In the genomic region with DNA sequence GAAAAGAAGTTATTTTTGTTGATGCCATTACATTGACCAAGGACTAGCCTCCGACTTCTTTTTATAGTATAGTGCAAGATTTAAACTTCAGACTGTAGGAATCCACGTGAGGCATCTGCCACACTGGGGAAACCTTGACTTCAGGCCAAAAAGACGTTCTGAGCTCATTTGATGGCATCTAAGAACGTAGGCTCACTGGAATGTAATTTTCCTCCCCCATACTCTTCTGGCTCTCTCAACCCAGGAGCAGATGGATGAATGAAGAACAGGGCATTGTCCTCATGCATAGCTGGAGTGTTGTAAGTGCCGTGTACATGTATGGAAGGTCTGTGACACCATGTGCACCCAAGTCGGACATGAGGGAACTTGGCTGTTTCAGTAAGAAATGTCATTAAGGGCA, we compare ENCODE assay signal across 8 cellular contexts.
DNase-seq lines count a peak whose midpoint lies in the region; ATAC-seq and TF ChIP-seq lines count a peak whose summit lies in the region.
"Not testable (repeated sequence)": the region's sequence is repeated elsewhere in the genome, so short reads cannot be mapped to it uniquely, and the experiment has no call there.

No MANE protein-coding gene starts in this region.

- not testable (repeated sequence) for H3K14ac ChIP-seq in IMR-90 (replicated peaks; ENCODE audit: low read depth, low read length)

- not testable (repeated sequence) for H3K27me3 Mint-ChIP-seq in HFFc6 (ENCODE audit: insufficient read depth); chondrocyte (ENCODE audit: low read depth)

- TF ChIP-seq EP300 in SK-N-SH (IDR thresholded peaks at IDR 0.05; ENCODE audit: borderline replicate concordance in 1 of 2, low read depth in 1 of 2, low read length in 1 of 2), result 0 out of 4 replicates have a peak, but pooled peaks of 1 of the 2 experiments have one; percentile 15

- not testable (repeated sequence) for H2BK120ac ChIP-seq in IMR-90 (ENCODE audit: low read depth, low read length)

- TF ChIP-seq RAD21 in IMR-90 (IDR thresholded peaks at IDR 0.05; ENCODE audit: low read length); SK-N-SH (IDR thresholded peaks at IDR 0.05; ENCODE audit: low read length): not testable (repeated sequence)

- H3K36me3 ChIP-seq in GM23248 (ENCODE audit: low read depth); IMR-90 (ENCODE audit: control insufficient read depth, insufficient read depth, low read length); MG63; SK-N-SH (replicated peaks in 1 of 2; ENCODE audit: control insufficient read depth in 1 of 2, insufficient read depth in 2 of 2, low read length in 1 of 2); brain microvascular endothelial cell (replicated peaks): not testable (repeated sequence)

- not testable (repeated sequence) for TF ChIP-seq POLR2A in IMR-90 (IDR thresholded peaks at IDR 0.05; ENCODE audit: low read depth, low read length)

- H3K9me2 ChIP-seq in GM23248 (ENCODE audit: insufficient read depth); SK-N-SH: not testable (repeated sequence)

- DNase-seq in GM23248; IMR-90; SK-N-SH; chondrocyte (ENCODE audit: low spot score): not testable (repeated sequence)
- peak; percentile 56 for DNase-seq in HFFc6
- DNase-seq in MG63, result peak; percentile 39
- peak; percentile 70 for DNase-seq in brain microvascular endothelial cell

- not testable (repeated sequence) for H3F3A ChIP-seq in GM23248 (ENCODE audit: insufficient read depth); SK-N-SH (replicated peaks; ENCODE audit: insufficient read depth)

- H3K27ac Mint-ChIP-seq in HFFc6, result not testable (repeated sequence)
- peak overlapping the region; percentile 79 for H3K27ac Mint-ChIP-seq in chondrocyte (ENCODE audit: unreplicated experiment)

- not testable (repeated sequence) for H3K4me1 Mint-ChIP-seq in HFFc6 (ENCODE audit: low read depth); chondrocyte (ENCODE audit: low read depth)

- H3K4me3 Mint-ChIP-seq in HFFc6; chondrocyte (ENCODE audit: unreplicated experiment): not testable (repeated sequence)

- H3K4ac ChIP-seq in IMR-90 (ENCODE audit: low read depth, low read length), result not testable (repeated sequence)

- not testable (repeated sequence) for H2AK5ac ChIP-seq in IMR-90 (ENCODE audit: low read depth, low read length)

- intact Hi-C loops in IMR-90 (cut with micrococcal nuclease), result not testable (repeated sequence)

- not testable (repeated sequence) for H4K20me1 ChIP-seq in GM23248 (ENCODE audit: insufficient read depth); IMR-90 (ENCODE audit: insufficient read depth, low read length); SK-N-SH (ENCODE audit: insufficient read depth)

- not testable (repeated sequence) for H4K5ac ChIP-seq in IMR-90 (ENCODE audit: low read depth, low read length)

- H4K91ac ChIP-seq in IMR-90 (ENCODE audit: insufficient read depth, low read depth, low read length), result not testable (repeated sequence)

- H3K4me2 ChIP-seq in GM23248 (ENCODE audit: unreplicated experiment); IMR-90 (ENCODE audit: low read depth, low read length); SK-N-SH: not testable (repeated sequence)

- H2AK9ac ChIP-seq in IMR-90 (replicated peaks; ENCODE audit: low read depth, low read length, poor library complexity), result not testable (repeated sequence)

- ATAC-seq in IMR-90 (ENCODE audit: low read depth) (peak; percentile 83), SK-N-SH treated with all-trans-retinoic acid at 6 μM for 48 hours (peak; percentile 85)

- not testable (repeated sequence) for H3K4me1 ChIP-seq in GM23248 (ENCODE audit: insufficient read depth); IMR-90 (ENCODE audit: control insufficient read depth, insufficient read depth, low read length); SK-N-SH (ENCODE audit: control insufficient read depth in 1 of 2, insufficient read depth in 2 of 2, low read depth in 1 of 2, low read length in 1 of 2)

- H2BK15ac ChIP-seq in IMR-90 (ENCODE audit: low read depth, low read length), result not testable (repeated sequence)

- H3K56ac ChIP-seq in IMR-90 (ENCODE audit: extremely low read depth, insufficient read depth, low read length), result not testable (repeated sequence)

- H3K23ac ChIP-seq in IMR-90 (ENCODE audit: low read depth, low read length), result not testable (repeated sequence)

- H4K8ac ChIP-seq in IMR-90 (ENCODE audit: low read depth in 2 of 2, low read length in 2 of 2), result not testable (repeated sequence)

- POLR2A ChIA-PET in IMR-90 (lab: Charles Lee; ENCODE audit: unreplicated experiment); SK-N-SH (lab: Yijun Ruan, JAX): not testable (repeated sequence)

- not testable (repeated sequence) for H3K4me3 ChIP-seq in GM23248; IMR-90 (ENCODE audit: insufficient read depth, low read depth, low read length); MG63; SK-N-SH (ENCODE audit: low read depth in 2 of 2, low read length in 1 of 2); brain microvascular endothelial cell (ENCODE audit: low read depth, low read length)

- not testable (repeated sequence) for H3K9me1 ChIP-seq in IMR-90 (ENCODE audit: insufficient read depth, low read length)

- not testable (repeated sequence) for H3K18ac ChIP-seq in IMR-90 (ENCODE audit: low read depth, low read length)

- H3K79me2 ChIP-seq in GM23248 (ENCODE audit: insufficient read depth); SK-N-SH (ENCODE audit: insufficient read depth): not testable (repeated sequence)

- dilution Hi-C loops in IMR-90 (cut with HindIII; ENCODE audit: low sequenced_read_pairs, unreplicated experiment), result not testable (repeated sequence)

- not testable (repeated sequence) for H3K9me3 ChIP-seq in GM23248 (ENCODE audit: low read depth); IMR-90 (ENCODE audit: control insufficient read depth, insufficient read depth, low read length); MG63; SK-N-SH

- not testable (repeated sequence) for H3K36me3 Mint-ChIP-seq in HFFc6 (ENCODE audit: low read depth); chondrocyte (ENCODE audit: low read depth)

- not testable (repeated sequence) for H3K27me3 ChIP-seq in GM23248 (replicated peaks; ENCODE audit: insufficient read depth); IMR-90 (ENCODE audit: control insufficient read depth, insufficient read depth, low read length); MG63; SK-N-SH (ENCODE audit: insufficient read depth); brain microvascular endothelial cell (replicated peaks)

- not testable (repeated sequence) for H2BK20ac ChIP-seq in IMR-90 (ENCODE audit: low read depth, low read length)

- CTCF ChIA-PET in IMR-90 (lab: Yijun Ruan, JAX); SK-N-SH (lab: Yijun Ruan, JAX): not testable (repeated sequence)

- H3K9ac ChIP-seq in GM23248; IMR-90 (ENCODE audit: low read depth, low read length); SK-N-SH: not testable (repeated sequence)

- WGBS in GM23248 (ENCODE audit: low coverage in 1 of 2, low lambda C conversion rate in 2 of 2, missing lambda C conversion rate in 2 of 2), 2 experiments, result 0 to 24% methylated on average over 2 to 4 of the region's 6 CpGs
- no CpG with 5 or more reads among the region's 6 CpGs for WGBS in IMR-90 (ENCODE audit: extremely low coverage in 2 of 2, insufficient read length in 1 of 2), 2 experiments
- 13% methylated on average over 4 of the region's 6 CpGs for WGBS in SK-N-SH (ENCODE audit: low lambda C conversion rate)

- H2AFZ ChIP-seq in GM23248; IMR-90 (replicated peaks; ENCODE audit: low read length, poor library complexity); SK-N-SH (ENCODE audit: low read depth): not testable (repeated sequence)

- H3K9me3 Mint-ChIP-seq in HFFc6; chondrocyte (ENCODE audit: low read depth): not testable (repeated sequence)

- H3K79me1 ChIP-seq in IMR-90 (ENCODE audit: low read depth in 1 of 2, low read length in 2 of 2), result not testable (repeated sequence)

- not testable (repeated sequence) for TF ChIP-seq CTCF in HFFc6 (IDR thresholded peaks at IDR 0.05); IMR-90 (conservative IDR thresholded peaks at IDR 0.05; ENCODE audit: low read depth, low read length); SK-N-SH (IDR thresholded peaks at IDR 0.05); brain microvascular endothelial cell (IDR thresholded peaks at IDR 0.05; ENCODE audit: low read depth, low read length, missing control alignments); chondrocyte (IDR thresholded peaks at IDR 0.05)

- BruUV-seq in IMR-90 (replicated peaks; lab: Mats Ljungman, UMichigan), result not testable (repeated sequence)

- in situ Hi-C loops in GM23248 (cut with MboI); IMR-90 (cut with MboI; ENCODE audit: low sequenced_read_pairs); brain microvascular endothelial cell (cut with HindIII; ENCODE audit: low pct_ligation_motif_present, low sequenced_read_pairs): not testable (repeated sequence)

- peak overlapping the region; percentile 15; the same call in 1 of the 2 replicates for H3K27ac ChIP-seq in GM23248
- H3K27ac ChIP-seq in IMR-90 (ENCODE audit: insufficient read depth, low read length); brain microvascular endothelial cell: not testable (repeated sequence)
- H3K27ac ChIP-seq in SK-N-SH (ENCODE audit: low read depth in 2 of 2, low read length in 1 of 2), result peak overlapping the region in 1 of 2 experiments; percentile 49; a peak in 1 of 4 replicates

- not testable (repeated sequence) for H2BK5ac ChIP-seq in IMR-90 (ENCODE audit: low read depth, low read length, poor library complexity, severe bottlenecking)
